Comparison of ENCODE assay signal across 10 cellular contexts in genomic region chr16:17397499-17397891, GRCh38.
DNase-seq lines count a peak whose midpoint lies in the region; ATAC-seq and TF ChIP-seq lines count a peak whose summit lies in the region.
"Had no signal": no experiment of that assay in that cellular context is flagged by ENCODE, and none has a peak within 500 bp of the region (broad histone marks: within the 10 kb centered on the region; RNA-seq: fewer than 3 reads in every experiment).

No MANE protein-coding gene starts in this region.

- no peaks in the 10 kb centered on the region for H3K27me3 Mint-ChIP-seq in brain
- H3K27me3 Mint-ChIP-seq: activated naive CD8-positive, alpha-beta T cell had no signal

- peaks cover 0 to 76% (median 34%) of the 10 kb centered on the region in 11 experiments; a peak in 15 of 22 replicates for H3K36me3 ChIP-seq in BLaER1 treated with 17β-estradiol and CSF1 and Interleukin-3, amounts not matched to agents 10 nM and 100 nM

- ATAC-seq in HG02981 (IDR thresholded peaks at IDR 0.05; ENCODE audit: unreplicated experiment) (no peak), HG03196 (IDR thresholded peaks at IDR 0.05; ENCODE audit: unreplicated experiment) (no peak), HG02870 (IDR thresholded peaks at IDR 0.05; ENCODE audit: unreplicated experiment) (no peak), GM21619 (IDR thresholded peaks at IDR 0.05; ENCODE audit: unreplicated experiment) (no peak)

- no peak overlapping the region for H3K4me3 Mint-ChIP-seq in brain
- H3K4me3 Mint-ChIP-seq: activated naive CD8-positive, alpha-beta T cell had no signal

- peak overlapping the region in 3 of 11 experiments; percentile 15 to 50 (median 27); a peak in 4 of 22 replicates for H3K9ac ChIP-seq in BLaER1 treated with 17β-estradiol and CSF1 and Interleukin-3, amounts not matched to agents 10 nM and 100 nM

- peak; percentile 19 for DNase-seq in NCI-H187 treated with DMSO at 0.1 percent for 48 hours (lab: John Stamatoyannopoulos, UW)
- DNase-seq in lung microvascular endothelial cell (ENCODE audit: low read depth in 2 of 2): peak; percentile 84 to 91
- DNase-seq: occipital lobe had no signal

- H3K27me3 ChIP-seq in BLaER1 treated with 17β-estradiol and CSF1 and Interleukin-3, amounts not matched to agents 10 nM and 100 nM: no peaks in the 10 kb centered on the region

- H3K27ac ChIP-seq in BLaER1 treated with 17β-estradiol and CSF1 and Interleukin-3, amounts not matched to agents 10 nM and 100 nM: peak overlapping the region in 5 of 11 experiments; percentile 3 to 38 (median 30); a peak in 5 of 22 replicates

- peaks cover 21 to 94% (median 75%) of the 10 kb centered on the region in 10 experiments for H3K4me1 ChIP-seq in BLaER1 treated with 17β-estradiol and CSF1 and Interleukin-3, amounts not matched to agents 10 nM and 100 nM

- H4K20me1 ChIP-seq in BLaER1 treated with 17β-estradiol and CSF1 and Interleukin-3, amounts not matched to agents 10 nM and 100 nM: peaks cover 0 to 51% (median 12%) of the 10 kb centered on the region in 11 experiments; a peak in 9 of 22 replicates

- no peaks in the 10 kb centered on the region for H3K9me3 ChIP-seq in BLaER1 treated with 17β-estradiol and CSF1 and Interleukin-3, amounts not matched to agents 10 nM and 100 nM (replicated peaks in 1 of 11)

- peaks cover 56% of the 10 kb centered on the region for H3K4me1 Mint-ChIP-seq in brain

- H3K27ac Mint-ChIP-seq in brain: peak overlapping the region in 4 of 5 experiments; percentile 61 to 86 (median 66)

- peaks cover 5% of the 10 kb centered on the region for H3K36me3 Mint-ChIP-seq in brain
- H3K36me3 Mint-ChIP-seq: activated naive CD8-positive, alpha-beta T cell had no signal

- no peaks in the 10 kb centered on the region for H3K9me3 Mint-ChIP-seq in brain

- H3K4me3 ChIP-seq in BLaER1 treated with 17β-estradiol and CSF1 and Interleukin-3, amounts not matched to agents 10 nM and 100 nM: no peak overlapping the region

- peak overlapping the region; percentile 1 to 73 (median 58); a peak in 19 of 22 replicates for H3K4me2 ChIP-seq in BLaER1 treated with 17β-estradiol and CSF1 and Interleukin-3, amounts not matched to agents 10 nM and 100 nM

- no peak for TF ChIP-seq CTCF in brain (conservative IDR thresholded peaks at IDR 0.05)
